In genomic region chr4:121706595-121707021, GRCh38 we compare ENCODE assay signal across 9 cellular contexts. TPM values are rescaled to one million over a fixed set of nuclear protein-coding genes. Genes with fewer than 3 reads are reported as not detected.
A peak's percentile ranks its signal among the peaks of the same experiment; 100 is the strongest.
DNase-seq lines count a peak whose midpoint lies in the region; ATAC-seq and TF ChIP-seq lines count a peak whose summit lies in the region.
"Had no signal": no experiment of that assay in that cellular context is flagged by ENCODE, and none has a peak within 500 bp of the region (broad histone marks: within the 10 kb centered on the region; RNA-seq: fewer than 3 reads in every experiment).

No MANE protein-coding gene starts in this region.

- H3K4me3 Mint-ChIP-seq in activated naive CD4-positive, alpha-beta T cell treated with anti-CD3 and anti-CD28 coated beads for 36 hours: no peak overlapping the region
- peak overlapping the region in 2 of 3 donors; percentile 1 to 29 for H3K4me3 Mint-ChIP-seq in T-cell

- no peaks in the 10 kb centered on the region for H3K79me2 ChIP-seq in fibroblast of lung (ENCODE audit: control insufficient read depth, insufficient read depth, low read length)

- H3K4me1 ChIP-seq in fibroblast of lung (ENCODE audit: control insufficient read depth, extremely low read depth, insufficient read depth, low read length): no peaks in the 10 kb centered on the region
- no peaks in the 10 kb centered on the region for H3K4me1 ChIP-seq in upper lobe of right lung
- H3K4me1 ChIP-seq in HAP-1: peaks cover 3% of the 10 kb centered on the region

- DNase-seq in activated naive CD4-positive, alpha-beta T cell treated with anti-CD3 and anti-CD28 coated beads for 36 hours: peak; percentile 57
- no peak for DNase-seq in activated naive CD4-positive, alpha-beta T cell treated with anti-CD3 and anti-CD28 coated beads, Interleukin-2, amount 50 U/mL, for 16 hours
- DNase-seq in T-cell (peak in 31 of 34 experiments; percentile 5 to 55 (median 23)), fibroblast of lung (ENCODE audit: low read depth in 2 of 2) (peak; percentile 88 to 96), upper lobe of right lung (no peak), HAP-1 (ENCODE audit: low spot score in 2 of 2) (no peak), NCI-H1105 (lab: John Stamatoyannopoulos, UW) (no peak)

- CTCF ChIA-PET in activated naive CD4-positive, alpha-beta T cell treated with anti-CD3 and anti-CD28 coated beads for 36 hours (lab: Charles Lee): interaction anchor here (2.0 kb wide), 1 partner anchor 244 kb away, joined by 5 read pairs; no protein-coding TSS in a partner anchor
- CTCF ChIA-PET in T-cell (lab: Charles Lee): no interaction called here

- intact Hi-C loops in activated naive CD4-positive, alpha-beta T cell treated with anti-CD3 and anti-CD28 coated beads for 36 hours (cut with micrococcal nuclease): loop anchor here (1.0 to 2.0 kb wide), 2 partner anchors 9 to 20 kb away; no protein-coding TSS in a partner anchor
- intact Hi-C loops in upper lobe of right lung (cut with DNase I): no loop called here

- H3K27ac ChIP-seq in fibroblast of lung (ENCODE audit: insufficient read depth, low read length) (no peak overlapping the region), upper lobe of right lung (no peak overlapping the region)

- POLR2A ChIA-PET in T-cell (lab: Charles Lee): no interaction called here

- TF ChIP-seq CTCF in fibroblast of lung (conservative IDR thresholded peaks at IDR 0.05 in 1 of 2, IDR thresholded peaks at IDR 0.05 in 1 of 2; ENCODE audit: low read depth in 1 of 2, low read length in 2 of 2): no peak
- TF ChIP-seq CTCF in upper lobe of right lung (IDR thresholded peaks at IDR 0.05): no peak

- H3K4me1 Mint-ChIP-seq in activated naive CD4-positive, alpha-beta T cell treated with anti-CD3 and anti-CD28 coated beads for 36 hours (ENCODE audit: low read depth): peaks cover 20% of the 10 kb centered on the region
- H3K4me1 Mint-ChIP-seq in T-cell: peaks cover 6 to 21% (median 15%) of the 10 kb centered on the region in 3 donors

- no peaks in the 10 kb centered on the region for H3K36me3 ChIP-seq in fibroblast of lung (ENCODE audit: control insufficient read depth, insufficient read depth, low read length)
- no peaks in the 10 kb centered on the region for H3K36me3 ChIP-seq in upper lobe of right lung
- no peaks in the 10 kb centered on the region for H3K36me3 ChIP-seq in HAP-1 (replicated peaks)

- H4K20me1 ChIP-seq in fibroblast of lung (ENCODE audit: control insufficient read depth, extremely low read depth, insufficient read depth, low read length): no peaks in the 10 kb centered on the region

- no peak overlapping the region for H3K9ac ChIP-seq in fibroblast of lung (ENCODE audit: insufficient read depth, low read length)

- H3K4me3 ChIP-seq in fibroblast of lung (replicated peaks in 1 of 4; ENCODE audit: control extremely low read depth in 1 of 4, insufficient read depth in 1 of 4, low read depth in 3 of 4, low read length in 4 of 4): no peak overlapping the region
- no peak overlapping the region for H3K4me3 ChIP-seq in upper lobe of right lung
- no peak overlapping the region for H3K4me3 ChIP-seq in HAP-1

- in situ Hi-C loops in HAP-1 (cut with MboI; ENCODE audit: low sequenced_read_pairs): no loop called here

- H3K9me3 ChIP-seq in fibroblast of lung (ENCODE audit: control insufficient read depth, insufficient read depth, low read depth, low read length) (no peaks in the 10 kb centered on the region), upper lobe of right lung (no peaks in the 10 kb centered on the region), HAP-1 (no peaks in the 10 kb centered on the region)

- H3K9me3 Mint-ChIP-seq in activated naive CD4-positive, alpha-beta T cell treated with anti-CD3 and anti-CD28 coated beads for 36 hours: peaks cover 3% of the 10 kb centered on the region
- H3K9me3 Mint-ChIP-seq in T-cell: no peaks in the 10 kb centered on the region

- H3K36me3 Mint-ChIP-seq in activated naive CD4-positive, alpha-beta T cell treated with anti-CD3 and anti-CD28 coated beads for 36 hours (ENCODE audit: low read depth): no peaks in the 10 kb centered on the region
- no peaks in the 10 kb centered on the region for H3K36me3 Mint-ChIP-seq in T-cell

- ATAC-seq in T-cell (replicated peaks in 1 of 4): peak; percentile 61 to 87 (median 79)
- peak; percentile 48 for ATAC-seq in upper lobe of right lung
- ATAC-seq in GM19328 (IDR thresholded peaks at IDR 0.05; ENCODE audit: unreplicated experiment): no peak

- peak overlapping the region; percentile 25 for H3K27ac Mint-ChIP-seq in activated naive CD4-positive, alpha-beta T cell treated with anti-CD3 and anti-CD28 coated beads for 36 hours
- H3K27ac Mint-ChIP-seq in T-cell: peak overlapping the region; percentile 40 to 58

- H3K27me3 Mint-ChIP-seq in activated naive CD4-positive, alpha-beta T cell treated with anti-CD3 and anti-CD28 coated beads for 36 hours (ENCODE audit: low read depth): peaks cover 23% of the 10 kb centered on the region
- H3K27me3 Mint-ChIP-seq in T-cell: peaks cover 27 to 29% of the 10 kb centered on the region in 2 donors

- H3K4me2 ChIP-seq in fibroblast of lung (ENCODE audit: extremely low read depth, insufficient read depth, low read length): no peak overlapping the region

- H3K27me3 ChIP-seq in fibroblast of lung (ENCODE audit: control insufficient read depth, insufficient read depth, low read length) (no peaks in the 10 kb centered on the region), upper lobe of right lung (no peaks in the 10 kb centered on the region), HAP-1 (ENCODE audit: low read depth) (no peaks in the 10 kb centered on the region)

- H2AFZ ChIP-seq in fibroblast of lung (ENCODE audit: low read length): no peak overlapping the region

RNA-seq across cellular contexts. Expression of gene ANXA5, which starts 9.8 kb away (rescaled TPM):
- 10 to 100 TPM; 98.4 to 99.5 TPM for total RNA-seq in activated naive CD4-positive, alpha-beta T cell treated with anti-CD3 and anti-CD28 coated beads for 36 hours
- total RNA-seq in T-cell (10 to 100 TPM; 44.2 to 80.3 (median 71.2) TPM), fibroblast of lung (481 and 602 TPM in 2 replicates), upper lobe of right lung (382 TPM)
- polyA plus RNA-seq in fibroblast of lung: 1,748 and 2,025 TPM in 2 replicates
- polyA plus RNA-seq in fibroblast of lung (2012): 1,175 and 1,208 TPM in 2 replicates
- polyA minus RNA-seq in fibroblast of lung (ENCODE audit: low replicate concordance): 140 and 187 TPM in 2 replicates

RNA-seq across cellular contexts. Expression of gene SMIM43, which starts 58.4 kb away (rescaled TPM):
- total RNA-seq in activated naive CD4-positive, alpha-beta T cell treated with anti-CD3 and anti-CD28 coated beads for 36 hours: not detected
- total RNA-seq in T-cell (under 1 TPM in 1 of 5 donors, not detected in 4; 0.43 TPM), fibroblast of lung (0.26 and 0.83 TPM in 2 replicates), upper lobe of right lung (not detected)
- polyA plus RNA-seq in fibroblast of lung: 1.8 and 2.5 TPM in 2 replicates
- 0.83 and 0.94 TPM in 2 replicates for polyA plus RNA-seq in fibroblast of lung (2012)
- 1.7 TPM in 1 of 2 replicates, not detected in the other for polyA minus RNA-seq in fibroblast of lung (ENCODE audit: low replicate concordance)
- total RNA-seq: liver had no signal
- polyA plus RNA-seq: liver had no signal

Comparison
In these comparisons a context has a peak if more than half of its experiments do, and no peak if none do; other contexts are left out.
1. DNase-seq: peak in activated naive CD4-positive, alpha-beta T cell treated with anti-CD3 and anti-CD28 coated beads for 36 hours (single experiment), T-cell (31 of 34) and fibroblast of lung (2 of 2); none in activated naive CD4-positive, alpha-beta T cell treated with anti-CD3 and anti-CD28 coated beads, Interleukin-2, amount 50 U/mL, for 16 hours (single experiment), upper lobe of right lung (single experiment), HAP-1 (0 of 2) and NCI-H1105 (single experiment).